ENCODE assay signal across 1 cellular context in the genomic region with DNA sequence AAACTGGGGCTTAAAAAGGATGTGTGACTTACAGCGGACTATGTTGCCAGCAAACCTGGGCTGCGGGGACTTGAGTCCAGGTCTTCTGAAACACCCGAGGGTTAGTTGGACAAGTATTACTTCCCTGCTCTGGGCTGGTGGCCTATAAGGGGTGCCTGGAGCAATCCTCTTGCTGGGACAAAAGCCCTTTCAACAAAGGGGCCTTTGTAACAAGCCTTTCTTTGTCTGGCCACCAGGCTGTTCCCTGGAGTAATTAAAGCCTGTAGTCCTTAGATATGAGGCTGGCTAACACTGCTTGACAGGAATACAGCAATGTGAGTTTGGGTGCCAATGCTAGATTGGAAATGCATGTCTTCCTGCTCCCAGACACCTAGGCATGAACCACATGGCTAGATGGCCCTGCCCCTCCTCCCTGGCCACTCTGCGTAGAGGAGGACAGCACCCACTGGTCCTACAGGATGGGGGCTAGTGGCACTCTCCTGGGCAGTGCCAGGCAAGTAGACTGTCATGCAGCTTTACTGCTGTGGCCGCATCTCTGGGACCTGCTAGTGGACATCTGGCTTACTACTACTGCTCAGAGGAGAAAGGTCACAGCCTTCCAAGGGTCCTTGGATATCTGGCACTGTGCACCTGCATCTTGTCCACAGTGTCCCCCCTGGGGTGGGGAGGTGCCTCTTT.
TF ChIP-seq lines count a peak whose summit lies in the region.

No MANE protein-coding gene starts in this region.

TF ChIP-seq in H1, 55 proteins besides CTCF, POLR2A, EP300 and RAD21 (continued from another document):
- TF ChIP-seq FOSL1 (IDR thresholded peaks at IDR 0.05; ENCODE audit: insufficient read depth, low read depth, low read length) = no peak
